Comparison of ENCODE assay signal across 1 cellular context in genomic region chr20:36847710-36848040, GRCh38.
TF ChIP-seq lines count a peak whose summit lies in the region.

No MANE protein-coding gene starts in this region.

TF ChIP-seq in HepG2, 621 proteins besides CTCF, POLR2A, EP300 and RAD21 (continued from another document):
- TF ChIP-seq TMF1 (CRISPR knock-in tag; IDR thresholded peaks at IDR 0.05; ENCODE audit: low read depth): no peak
- no peak for TF ChIP-seq ZSCAN12 (CRISPR knock-in tag; IDR thresholded peaks at IDR 0.05)
- no peak for TF ChIP-seq ZNF451 (CRISPR knock-in tag; IDR thresholded peaks at IDR 0.05)
- TF ChIP-seq ZNF558 (CRISPR knock-in tag; IDR thresholded peaks at IDR 0.05; ENCODE audit: borderline replicate concordance): no peak
- TF ChIP-seq RCOR2 (CRISPR knock-in tag; IDR thresholded peaks at IDR 0.05): no peak
- TF ChIP-seq NFIB (CRISPR knock-in tag; IDR thresholded peaks at IDR 0.05; ENCODE audit: borderline replicate concordance): no peak
- no peak for TF ChIP-seq ZNF350 (CRISPR knock-in tag; IDR thresholded peaks at IDR 0.05; ENCODE audit: borderline replicate concordance, low read depth)
- TF ChIP-seq NFKBIZ (CRISPR knock-in tag; IDR thresholded peaks at IDR 0.05): no peak
- no peak for TF ChIP-seq NFKB2 (CRISPR knock-in tag; IDR thresholded peaks at IDR 0.05; ENCODE audit: borderline replicate concordance)
- TF ChIP-seq FOXC1 (CRISPR knock-in tag; IDR thresholded peaks at IDR 0.05; ENCODE audit: borderline replicate concordance): no peak
- TF ChIP-seq ZNF878 (CRISPR knock-in tag; IDR thresholded peaks at IDR 0.05): no peak
- TF ChIP-seq NR3C1 (CRISPR knock-in tag; IDR thresholded peaks at IDR 0.05): no peak
- no peak for TF ChIP-seq ZNF850 (CRISPR knock-in tag; conservative IDR thresholded peaks at IDR 0.05)
- no peak for TF ChIP-seq SIN3A (IDR thresholded peaks at IDR 0.05; ENCODE audit: borderline replicate concordance, low read depth, low read length)
